Comparison of ENCODE assay signal across 15 cellular contexts in genomic region chr10:129760416-129760815, GRCh38.
DNase-seq lines count a peak whose midpoint lies in the region; ATAC-seq and TF ChIP-seq lines count a peak whose summit lies in the region.
"Had no signal": no experiment of that assay in that cellular context is flagged by ENCODE, and none has a peak within 500 bp of the region (broad histone marks: within the 10 kb centered on the region; RNA-seq: fewer than 3 reads in every experiment).

No MANE protein-coding gene starts in this region.

- H3K9me3 ChIP-seq in lower lobe of right lung (no peaks in the 10 kb centered on the region), spleen (no peaks in the 10 kb centered on the region)

- TF ChIP-seq POLR2A in spleen (IDR thresholded peaks at IDR 0.05) (no peak), GM18505 (IDR thresholded peaks at IDR 0.05; ENCODE audit: borderline replicate concordance, extremely low read depth, insufficient read depth, insufficient read length) (no peak)

- 93 to 96% (median 93%) methylated on average over 7 of the region's 7 CpGs for WGBS in spleen, 5 donors

- ATAC-seq in lower lobe of right lung (no peak), GM18505 (IDR thresholded peaks at IDR 0.05; ENCODE audit: unreplicated experiment) (no peak)
- ATAC-seq: GM23338 had no signal

- no peak for TF ChIP-seq CTCF in coronary artery (IDR thresholded peaks at IDR 0.05)
- TF ChIP-seq CTCF in lower lobe of right lung (IDR thresholded peaks at IDR 0.05): no peak
- no peak for TF ChIP-seq CTCF in spleen (IDR thresholded peaks at IDR 0.05 in 8 of 11, conservative IDR thresholded peaks at IDR 0.05 in 3 of 11)

- peak; percentile 25 for DNase-seq in activated effector memory CD4-positive, alpha-beta T cell treated with anti-CD3 and anti-CD28 coated beads, Interleukin-2, amount 50 U/mL, for 16 hours
- no peak for DNase-seq in activated effector memory CD4-positive, alpha-beta T cell treated with Interleukin-2 at 50 U/mL for 16 hours
- DNase-seq in coronary artery (ENCODE audit: low spot score): peak; percentile 45
- DNase-seq in lower lobe of right lung: peak; percentile 27
- peak; percentile 60 for DNase-seq in spleen
- DNase-seq in epidermal melanocyte (ENCODE audit: insufficient read length, low spot score): no peak
- DNase-seq: 8988T; CD4-positive, alpha-beta memory T cell; DMS153; DMS79; GDM1; HCEC 1CT had no signal

- intact Hi-C loops in lower lobe of right lung (cut with DNase I): no loop called here
- intact Hi-C loops in spleen (cut with DNase I; ENCODE audit: low total_unique reads): no loop called here

- H3K36me3 ChIP-seq in lower lobe of right lung: peaks cover 6% of the 10 kb centered on the region
- peaks cover 0 to 58% (median 25%) of the 10 kb centered on the region in 6 donors for H3K36me3 ChIP-seq in spleen

- no peaks in the 10 kb centered on the region for H3K4me1 ChIP-seq in lower lobe of right lung
- H3K4me1 ChIP-seq in spleen: peaks cover 0 to 15% (median 0%) of the 10 kb centered on the region in 6 donors

- no peak overlapping the region for H3K27ac ChIP-seq in coronary artery
- no peak overlapping the region for H3K27ac ChIP-seq in lower lobe of right lung
- H3K27ac ChIP-seq in spleen: no peak overlapping the region
- H3K27ac ChIP-seq: BLaER1 had no signal

- H3K4me3 ChIP-seq in coronary artery (no peak overlapping the region), lower lobe of right lung (no peak overlapping the region), spleen (no peak overlapping the region)
- H3K4me3 ChIP-seq: BLaER1, GM23338 had no signal

- H3K27me3 ChIP-seq in lower lobe of right lung (ENCODE audit: low read depth): no peaks in the 10 kb centered on the region
- H3K27me3 ChIP-seq in spleen (replicated peaks in 1 of 7): no peaks in the 10 kb centered on the region
- H3K27me3 ChIP-seq: BLaER1 had no signal

Comparison
In these comparisons a context has a peak if more than half of its experiments do, and no peak if none do; other contexts are left out.
1. DNase-seq: peak in activated effector memory CD4-positive, alpha-beta T cell treated with anti-CD3 and anti-CD28 coated beads, Interleukin-2, amount 50 U/mL, for 16 hours (single experiment), coronary artery (single experiment), lower lobe of right lung (single experiment) and spleen (single experiment); none in activated effector memory CD4-positive, alpha-beta T cell treated with Interleukin-2 at 50 U/mL for 16 hours (single experiment) and epidermal melanocyte (single experiment).